ENCODE assay signal across 37 cellular contexts in the genomic region with DNA sequence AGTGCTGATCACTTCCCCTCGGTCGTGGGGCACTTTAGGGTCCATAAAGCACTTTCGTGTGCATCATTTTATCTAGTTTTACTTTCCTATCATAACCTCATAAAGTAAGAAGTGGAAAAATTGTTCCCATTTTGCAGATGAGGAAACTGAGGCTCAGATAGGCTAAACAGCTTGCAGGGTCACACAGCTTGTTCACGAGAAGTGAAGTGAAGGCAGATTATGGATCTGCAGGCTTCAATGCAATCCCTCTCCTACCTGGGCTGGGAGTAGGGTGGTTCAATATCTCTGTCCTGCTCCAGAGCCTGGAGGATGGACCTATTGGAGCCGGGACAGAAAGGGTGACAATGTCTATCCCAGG. TPM values are rescaled to one million over a fixed set of nuclear protein-coding genes. Genes with fewer than 3 reads are reported as not detected.
"Had no signal": no experiment of that assay in that cellular context is flagged by ENCODE, and none has a peak within 500 bp of the region (broad histone marks: within the 10 kb centered on the region; RNA-seq: fewer than 3 reads in every experiment).

No MANE protein-coding gene starts in this region.

- H3K27me3 Mint-ChIP-seq: activated naive CD4-positive, alpha-beta T cell treated with anti-CD3 and anti-CD28 coated beads, Interleukin-2, amount 50 U/mL, for 24 hours; activated naive CD8-positive, alpha-beta T cell had no signal

- FAIRE-seq: bronchial epithelial cell, TTC549 had no signal

- H3K4me1 ChIP-seq: ascending aorta had no signal

- H3K4me1 Mint-ChIP-seq: activated B cell treated with CpG ODN at 0.5 μM for 24 hours; activated CD4-positive, alpha-beta T cell treated with anti-CD3 and anti-CD28 coated beads, Interleukin-2, amount 10 ng/mL, durations not matched to agents 24 days and 14 days; activated naive CD4-positive, alpha-beta T cell treated with anti-CD3 and anti-CD28 coated beads, Interleukin-2, amount 50 U/mL, for 24 hours; activated naive CD8-positive, alpha-beta T cell treated with anti-CD3 and anti-CD28 coated beads, Interleukin-2, amount 10 ng/mL, durations not matched to agents 7 days and 5 days; activated naive CD8-positive, alpha-beta T cell treated with anti-CD3 and anti-CD28 coated beads, Interleukin-2, amount 50 U/mL, for 24 hours; activated T-helper 17 cell treated with anti-CD3 and anti-CD28 coated beads, Interleukin-2, amount 50 U/mL, for 72 hours; brain; central memory CD8-positive, alpha-beta T cell had no signal

- ATAC-seq: activated CD8-positive, alpha-beta T cell treated with anti-CD3 and anti-CD28 coated beads for 36 hours; activated naive CD8-positive, alpha-beta T cell treated with anti-CD3 and anti-CD28 coated beads, Interleukin-2, amount 50 U/mL, for 24 hours; activated T-cell treated with anti-CD3 and anti-CD28 coated beads, Interleukin-2, amount 50 U/mL, for 4 hours; activated T-cell treated with anti-CD3 and anti-CD28 coated beads, Interleukin-2, amount 50 U/mL, for 72 hours; activated T-helper 17 cell treated with anti-CD3 and anti-CD28 coated beads, Interleukin-2, amount 50 U/mL, for 72 hours had no signal

- H3K36me3 Mint-ChIP-seq: activated CD4-positive, alpha-beta memory T cell treated with anti-CD3 and anti-CD28 coated beads for 36 hours; activated naive CD4-positive, alpha-beta T cell treated with anti-CD3 and anti-CD28 coated beads, Interleukin-2, amount 50 U/mL, for 24 hours; activated naive CD8-positive, alpha-beta T cell; activated naive CD8-positive, alpha-beta T cell treated with anti-CD3 and anti-CD28 coated beads, Interleukin-2, amount 10 ng/mL, durations not matched to agents 7 days and 5 days; brain had no signal

- H3K4me3 ChIP-seq: ascending aorta, cardiac muscle cell had no signal

- H3K9me3 ChIP-seq: ascending aorta had no signal

- H3K9me3 Mint-ChIP-seq: activated B cell treated with CpG ODN at 0.5 μM for 24 hours; activated CD4-positive, alpha-beta memory T cell treated with anti-CD3 and anti-CD28 coated beads for 36 hours; activated CD4-positive, alpha-beta T cell treated with anti-CD3 and anti-CD28 coated beads, Interleukin-2, amount 10 ng/mL, durations not matched to agents 24 days and 14 days; activated CD8-positive, alpha-beta T cell treated with anti-CD3 and anti-CD28 coated beads for 36 hours; activated naive CD4-positive, alpha-beta T cell treated with anti-CD3 and anti-CD28 coated beads for 36 hours; activated naive CD4-positive, alpha-beta T cell treated with anti-CD3 and anti-CD28 coated beads, Interleukin-2, amount 50 U/mL, for 24 hours; activated naive CD8-positive, alpha-beta T cell treated with anti-CD3 and anti-CD28 coated beads, Interleukin-2, amount 10 ng/mL, durations not matched to agents 7 days and 5 days; activated naive CD8-positive, alpha-beta T cell treated with anti-CD3 and anti-CD28 coated beads, Interleukin-2, amount 50 U/mL, for 24 hours; activated T-cell treated with anti-CD3 and anti-CD28 coated beads, Interleukin-2, amount 50 U/mL, for 4 hours; activated T-cell treated with anti-CD3 and anti-CD28 coated beads, Interleukin-2, amount 50 U/mL, for 72 hours; activated T-helper 1 cell treated with anti-CD3 and anti-CD28 coated beads, Interleukin-12 subunit alpha, Interleukin-12 subunit beta, Interleukin-2, Interleukin-4 antibody, amounts not matched to agents 30 ng/mL and 10 ng/mL and 1 ng/mL, durations not matched to agents 14 hours and 24 hours and 36 hours; activated T-helper 17 cell treated with anti-CD3 and anti-CD28 coated beads, Interleukin-2, amount 50 U/mL, for 72 hours; brain; central memory CD8-positive, alpha-beta T cell; T-helper 1 cell treated with Interleukin-12 subunit alpha and Interleukin-12 subunit beta and Interleukin-4 antibody, amounts not matched to agents 30 μg/mL and 1 μg/mL, for 36 hours; T-helper 2 cell treated with Interferon-gamma antibody and Interleukin-4, amounts not matched to agents 5 μg/mL and 100 μg/mL, for 36 hours had no signal

- DNase-seq: activated B cell treated with CpG ODN at 0.5 μM for 24 hours; activated CD4-positive, alpha-beta memory T cell treated with anti-CD3 and anti-CD28 coated beads for 36 hours; activated CD4-positive, alpha-beta T cell treated with anti-CD3 and anti-CD28 coated beads for 4 hours; activated CD4-positive, alpha-beta T cell treated with anti-CD3 and anti-CD28 coated beads, Interleukin-2, amount 10 ng/mL, durations not matched to agents 24 days and 14 days; activated CD4-positive, alpha-beta T cell treated with anti-CD3 and anti-CD28 coated beads, Interleukin-2, amount 50 U/mL, for 1 hour; activated CD4-positive, alpha-beta T cell treated with anti-CD3 and anti-CD28 coated beads, Interleukin-2, amount 50 U/mL, for 4 hours; activated CD4-positive, CD25-positive, alpha-beta regulatory T cell treated with anti-CD3 and anti-CD28 coated beads, Interleukin-2, amount 50 U/mL, for 72 hours; activated CD8-positive, alpha-beta memory T cell treated with anti-CD3 and anti-CD28 coated beads, Interleukin-2, amount 50 U/mL, for 4 hours; activated CD8-positive, alpha-beta T cell treated with anti-CD3 and anti-CD28 coated beads for 36 hours; activated effector memory CD4-positive, alpha-beta T cell treated with anti-CD3 and anti-CD28 coated beads, Interleukin-2, amount 50 U/mL, for 16 hours; activated gamma-delta T cell treated with Interleukin-2 at 50 U/mL for 16 hours; activated naive CD4-positive, alpha-beta T cell; activated naive CD4-positive, alpha-beta T cell treated with anti-CD3 and anti-CD28 coated beads for 36 hours; activated naive CD8-positive, alpha-beta T cell treated with anti-CD3 and anti-CD28 coated beads, Interleukin-2, amount 10 ng/mL, durations not matched to agents 7 days and 5 days; activated naive CD8-positive, alpha-beta T cell treated with anti-CD3 and anti-CD28 coated beads, Interleukin-2, amount 50 U/mL, for 24 hours; activated T-cell treated with anti-CD3 and anti-CD28 coated beads for 4 hours; activated T-cell treated with anti-CD3 and anti-CD28 coated beads, Interleukin-2, amount 50 U/mL, for 1 hour; activated T-cell treated with anti-CD3 and anti-CD28 coated beads, Interleukin-2, amount 50 U/mL, for 4 hours; activated T-cell treated with anti-CD3 and anti-CD28 coated beads, Interleukin-2, amount 50 U/mL, for 72 hours; cerebellar nuclear complex; T-helper 1 cell; T-helper 2 cell; T-helper 9 cell had no signal

- H3K27ac ChIP-seq: ascending aorta, cardiac muscle cell, VCaP had no signal

- H3K4me3 Mint-ChIP-seq: activated B cell treated with CpG ODN at 0.5 μM for 24 hours; activated CD4-positive, alpha-beta memory T cell treated with anti-CD3 and anti-CD28 coated beads for 36 hours; activated CD4-positive, alpha-beta T cell treated with anti-CD3 and anti-CD28 coated beads, Interleukin-2, amount 10 ng/mL, durations not matched to agents 24 days and 14 days; activated CD8-positive, alpha-beta T cell treated with anti-CD3 and anti-CD28 coated beads for 36 hours; activated naive CD4-positive, alpha-beta T cell treated with anti-CD3 and anti-CD28 coated beads for 36 hours; activated naive CD4-positive, alpha-beta T cell treated with anti-CD3 and anti-CD28 coated beads, Interleukin-2, amount 50 U/mL, for 24 hours; activated naive CD8-positive, alpha-beta T cell; activated naive CD8-positive, alpha-beta T cell treated with anti-CD3 and anti-CD28 coated beads, Interleukin-2, amount 10 ng/mL, durations not matched to agents 7 days and 5 days; activated naive CD8-positive, alpha-beta T cell treated with anti-CD3 and anti-CD28 coated beads, Interleukin-2, amount 50 U/mL, for 24 hours; activated T-cell treated with anti-CD3 and anti-CD28 coated beads, Interleukin-2, amount 50 U/mL, for 4 hours; activated T-cell treated with anti-CD3 and anti-CD28 coated beads, Interleukin-2, amount 50 U/mL, for 72 hours; activated T-helper 1 cell treated with anti-CD3 and anti-CD28 coated beads, Interleukin-12 subunit alpha, Interleukin-12 subunit beta, Interleukin-2, Interleukin-4 antibody, amounts not matched to agents 30 ng/mL and 10 ng/mL and 1 ng/mL, durations not matched to agents 14 hours and 24 hours and 36 hours; activated T-helper 17 cell treated with anti-CD3 and anti-CD28 coated beads, Interleukin-2, amount 50 U/mL, for 72 hours; brain; central memory CD8-positive, alpha-beta T cell; T-helper 1 cell treated with Interleukin-12 subunit alpha and Interleukin-12 subunit beta and Interleukin-4 antibody, amounts not matched to agents 30 μg/mL and 1 μg/mL, for 36 hours; T-helper 2 cell treated with Interferon-gamma antibody and Interleukin-4, amounts not matched to agents 5 μg/mL and 100 μg/mL, for 36 hours had no signal

- H3K27me3 ChIP-seq: ascending aorta had no signal

- H3K27ac Mint-ChIP-seq: activated B cell treated with CpG ODN at 0.5 μM for 24 hours; activated CD4-positive, alpha-beta memory T cell treated with anti-CD3 and anti-CD28 coated beads for 36 hours; activated CD4-positive, alpha-beta T cell treated with anti-CD3 and anti-CD28 coated beads, Interleukin-2, amount 10 ng/mL, durations not matched to agents 24 days and 14 days; activated CD8-positive, alpha-beta T cell treated with anti-CD3 and anti-CD28 coated beads for 36 hours; activated naive CD4-positive, alpha-beta T cell treated with anti-CD3 and anti-CD28 coated beads for 36 hours; activated naive CD4-positive, alpha-beta T cell treated with anti-CD3 and anti-CD28 coated beads, Interleukin-2, amount 50 U/mL, for 24 hours; activated naive CD8-positive, alpha-beta T cell; activated naive CD8-positive, alpha-beta T cell treated with anti-CD3 and anti-CD28 coated beads, Interleukin-2, amount 10 ng/mL, durations not matched to agents 7 days and 5 days; activated naive CD8-positive, alpha-beta T cell treated with anti-CD3 and anti-CD28 coated beads, Interleukin-2, amount 50 U/mL, for 24 hours; activated T-cell treated with anti-CD3 and anti-CD28 coated beads, Interleukin-2, amount 50 U/mL, for 72 hours; activated T-helper 1 cell treated with anti-CD3 and anti-CD28 coated beads, Interleukin-12 subunit alpha, Interleukin-12 subunit beta, Interleukin-2, Interleukin-4 antibody, amounts not matched to agents 30 ng/mL and 10 ng/mL and 1 ng/mL, durations not matched to agents 14 hours and 24 hours and 36 hours; activated T-helper 17 cell treated with anti-CD3 and anti-CD28 coated beads, Interleukin-2, amount 50 U/mL, for 72 hours; brain; T-helper 1 cell treated with Interleukin-12 subunit alpha and Interleukin-12 subunit beta and Interleukin-4 antibody, amounts not matched to agents 30 μg/mL and 1 μg/mL, for 36 hours; T-helper 2 cell treated with Interferon-gamma antibody and Interleukin-4, amounts not matched to agents 5 μg/mL and 100 μg/mL, for 36 hours had no signal

- H3K36me3 ChIP-seq: ascending aorta, cardiac muscle cell had no signal

RNA-seq across cellular contexts. Expression of a gene that starts 10.8 kb away (rescaled TPM):
- total RNA-seq: activated CD8-positive, alpha-beta memory T cell treated with anti-CD3 and anti-CD28 coated beads for 36 hours had no signal
